In genomic region chr9:570187-570586, GRCh38 we compare ENCODE assay signal across 16 cellular contexts.
"Had no signal": no experiment of that assay in that cellular context is flagged by ENCODE, and none has a peak within 500 bp of the region (broad histone marks: within the 10 kb centered on the region; RNA-seq: fewer than 3 reads in every experiment).

No MANE protein-coding gene starts in this region.

- ATAC-seq: mucosa of descending colon, natural killer cell, psoas muscle had no signal

- FAIRE-seq: bronchial epithelial cell had no signal

- DNase-seq: activated CD4-positive, alpha-beta memory T cell treated with anti-CD3 and anti-CD28 coated beads, Interleukin-2, amount 10 ng/mL, durations not matched to agents 7 days and 5 days; activated naive CD8-positive, alpha-beta T cell treated with anti-CD3 and anti-CD28 coated beads, Interleukin-2, amount 10 ng/mL, durations not matched to agents 7 days and 5 days; activated T-cell treated with anti-CD3 and anti-CD28 coated beads, Interleukin-2, amount 50 U/mL, for 48 hours; aorta; colonic mucosa; effector CD4-positive, alpha-beta T cell; mucosa of descending colon; natural killer cell; occipital lobe; psoas muscle; sigmoid colon; stimulated activated CD4-positive, alpha-beta T cell treated with anti-CD3 and anti-CD28 coated beads, Interleukin-2, amount 100 ng/mL, for 24 hours; stimulated activated naive CD4-positive, alpha-beta T cell; SW 1271; upper lobe of left lung had no signal

- H3K36me3 ChIP-seq: colonic mucosa, sigmoid colon, upper lobe of left lung had no signal

- H3K27me3 ChIP-seq: colonic mucosa, sigmoid colon, upper lobe of left lung had no signal

- H3K4me3 ChIP-seq: colonic mucosa, mucosa of descending colon, psoas muscle, sigmoid colon, upper lobe of left lung had no signal

- H3K9me3 ChIP-seq: colonic mucosa, mucosa of descending colon had no signal

- H3K4me1 ChIP-seq: colonic mucosa, psoas muscle had no signal

- H3K27ac ChIP-seq: colonic mucosa, psoas muscle, sigmoid colon, upper lobe of left lung had no signal
